In the genomic region with DNA sequence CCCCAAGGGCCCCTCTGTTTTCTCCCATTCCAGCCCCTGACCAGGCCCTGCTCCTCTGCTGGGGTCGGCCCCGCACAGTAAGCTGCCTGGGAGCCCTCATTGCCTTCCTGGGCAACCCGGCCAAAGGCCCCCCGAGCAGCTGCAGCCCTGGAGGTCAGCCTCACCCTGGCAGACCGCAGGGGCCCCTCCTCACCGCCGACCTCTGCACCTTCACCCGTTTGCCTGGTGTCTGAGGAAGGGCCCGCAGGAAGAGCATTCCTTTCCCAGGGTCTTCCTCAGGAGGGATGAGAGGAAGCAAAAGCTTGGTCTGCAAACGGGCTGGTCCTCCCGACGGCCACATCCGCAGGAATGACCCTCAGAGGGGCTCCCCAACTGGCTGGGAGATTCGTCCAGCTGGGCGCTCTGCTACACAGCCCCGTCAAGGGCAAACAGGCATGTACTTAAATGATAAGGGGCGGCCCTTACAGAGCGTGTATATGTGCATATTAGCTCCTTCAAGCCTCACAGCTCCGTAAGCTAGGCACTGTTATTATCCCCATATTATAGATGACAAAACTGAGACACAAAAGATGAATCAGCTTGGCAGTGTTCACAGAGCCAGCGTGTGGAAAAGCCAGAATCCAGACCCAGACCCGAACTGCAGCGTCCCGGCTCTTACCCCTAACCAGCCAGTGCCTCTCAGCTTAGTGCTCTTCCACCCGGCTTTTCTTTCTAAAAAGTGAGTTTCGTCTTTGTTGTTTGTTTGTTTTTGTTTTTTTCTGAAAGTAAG, we compare ENCODE assay signal across 1 cellular context.
TF ChIP-seq lines count a peak whose summit lies in the region.

No MANE protein-coding gene starts in this region.

TF ChIP-seq in GM23338, 12 proteins besides CTCF, POLR2A, EP300 and RAD21 (continued from another document):
- TF ChIP-seq, protein P1, sequence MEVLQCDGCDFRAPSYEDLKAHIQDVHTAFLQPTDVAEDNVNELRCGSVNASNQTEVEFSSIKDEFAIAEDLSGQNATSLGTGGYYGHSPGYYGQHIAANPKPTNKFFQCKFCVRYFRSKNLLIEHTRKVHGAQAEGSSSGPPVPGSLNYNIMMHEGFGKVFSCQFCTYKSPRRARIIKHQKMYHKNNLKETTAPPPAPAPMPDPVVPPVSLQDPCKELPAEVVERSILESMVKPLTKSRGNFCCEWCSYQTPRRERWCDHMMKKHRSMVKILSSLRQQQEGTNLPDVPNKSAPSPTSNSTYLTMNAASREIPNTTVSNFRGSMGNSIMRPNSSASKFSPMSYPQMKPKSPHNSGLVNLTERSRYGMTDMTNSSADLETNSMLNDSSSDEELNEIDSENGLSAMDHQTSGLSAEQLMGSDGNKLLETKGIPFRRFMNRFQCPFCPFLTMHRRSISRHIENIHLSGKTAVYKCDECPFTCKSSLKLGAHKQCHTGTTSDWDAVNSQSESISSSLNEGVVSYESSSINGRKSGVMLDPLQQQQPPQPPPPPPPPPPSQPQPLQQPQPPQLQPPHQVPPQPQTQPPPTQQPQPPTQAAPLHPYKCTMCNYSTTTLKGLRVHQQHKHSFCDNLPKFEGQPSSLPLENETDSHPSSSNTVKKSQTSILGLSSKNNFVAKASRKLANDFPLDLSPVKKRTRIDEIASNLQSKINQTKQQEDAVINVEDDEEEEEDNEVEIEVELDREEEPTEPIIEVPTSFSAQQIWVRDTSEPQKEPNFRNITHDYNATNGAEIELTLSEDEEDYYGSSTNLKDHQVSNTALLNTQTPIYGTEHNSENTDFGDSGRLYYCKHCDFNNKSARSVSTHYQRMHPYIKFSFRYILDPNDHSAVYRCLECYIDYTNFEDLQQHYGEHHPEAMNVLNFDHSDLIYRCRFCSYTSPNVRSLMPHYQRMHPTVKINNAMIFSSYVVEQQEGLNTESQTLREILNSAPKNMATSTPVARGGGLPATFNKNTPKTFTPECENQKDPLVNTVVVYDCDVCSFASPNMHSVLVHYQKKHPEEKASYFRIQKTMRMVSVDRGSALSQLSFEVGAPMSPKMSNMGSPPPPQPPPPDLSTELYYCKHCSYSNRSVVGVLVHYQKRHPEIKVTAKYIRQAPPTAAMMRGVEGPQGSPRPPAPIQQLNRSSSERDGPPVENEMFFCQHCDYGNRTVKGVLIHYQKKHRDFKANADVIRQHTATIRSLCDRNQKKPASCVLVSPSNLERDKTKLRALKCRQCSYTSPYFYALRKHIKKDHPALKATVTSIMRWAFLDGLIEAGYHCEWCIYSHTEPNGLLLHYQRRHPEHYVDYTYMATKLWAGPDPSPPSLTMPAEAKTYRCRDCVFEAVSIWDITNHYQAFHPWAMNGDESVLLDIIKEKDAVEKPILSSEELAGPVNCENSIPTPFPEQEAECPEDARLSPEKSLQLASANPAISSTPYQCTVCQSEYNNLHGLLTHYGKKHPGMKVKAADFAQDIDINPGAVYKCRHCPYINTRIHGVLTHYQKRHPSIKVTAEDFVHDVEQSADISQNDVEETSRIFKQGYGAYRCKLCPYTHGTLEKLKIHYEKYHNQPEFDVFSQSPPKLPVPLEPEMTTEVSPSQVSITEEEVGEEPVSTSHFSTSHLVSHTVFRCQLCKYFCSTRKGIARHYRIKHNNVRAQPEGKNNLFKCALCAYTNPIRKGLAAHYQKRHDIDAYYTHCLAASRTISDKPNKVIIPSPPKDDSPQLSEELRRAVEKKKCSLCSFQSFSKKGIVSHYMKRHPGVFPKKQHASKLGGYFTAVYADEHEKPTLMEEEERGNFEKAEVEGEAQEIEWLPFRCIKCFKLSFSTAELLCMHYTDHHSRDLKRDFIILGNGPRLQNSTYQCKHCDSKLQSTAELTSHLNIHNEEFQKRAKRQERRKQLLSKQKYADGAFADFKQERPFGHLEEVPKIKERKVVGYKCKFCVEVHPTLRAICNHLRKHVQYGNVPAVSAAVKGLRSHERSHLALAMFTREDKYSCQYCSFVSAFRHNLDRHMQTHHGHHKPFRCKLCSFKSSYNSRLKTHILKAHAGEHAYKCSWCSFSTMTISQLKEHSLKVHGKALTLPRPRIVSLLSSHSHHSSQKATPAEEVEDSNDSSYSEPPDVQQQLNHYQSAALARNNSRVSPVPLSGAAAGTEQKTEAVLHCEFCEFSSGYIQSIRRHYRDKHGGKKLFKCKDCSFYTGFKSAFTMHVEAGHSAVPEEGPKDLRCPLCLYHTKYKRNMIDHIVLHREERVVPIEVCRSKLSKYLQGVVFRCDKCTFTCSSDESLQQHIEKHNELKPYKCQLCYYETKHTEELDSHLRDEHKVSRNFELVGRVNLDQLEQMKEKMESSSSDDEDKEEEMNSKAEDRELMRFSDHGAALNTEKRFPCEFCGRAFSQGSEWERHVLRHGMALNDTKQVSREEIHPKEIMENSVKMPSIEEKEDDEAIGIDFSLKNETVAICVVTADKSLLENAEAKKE (CRISPR knock-in tag; IDR thresholded peaks at IDR 0.05) = no peak
- TF ChIP-seq POLR2AphosphoS5 (IDR thresholded peaks at IDR 0.05; ENCODE audit: low read depth) = no peak
- TF ChIP-seq, protein P2, sequence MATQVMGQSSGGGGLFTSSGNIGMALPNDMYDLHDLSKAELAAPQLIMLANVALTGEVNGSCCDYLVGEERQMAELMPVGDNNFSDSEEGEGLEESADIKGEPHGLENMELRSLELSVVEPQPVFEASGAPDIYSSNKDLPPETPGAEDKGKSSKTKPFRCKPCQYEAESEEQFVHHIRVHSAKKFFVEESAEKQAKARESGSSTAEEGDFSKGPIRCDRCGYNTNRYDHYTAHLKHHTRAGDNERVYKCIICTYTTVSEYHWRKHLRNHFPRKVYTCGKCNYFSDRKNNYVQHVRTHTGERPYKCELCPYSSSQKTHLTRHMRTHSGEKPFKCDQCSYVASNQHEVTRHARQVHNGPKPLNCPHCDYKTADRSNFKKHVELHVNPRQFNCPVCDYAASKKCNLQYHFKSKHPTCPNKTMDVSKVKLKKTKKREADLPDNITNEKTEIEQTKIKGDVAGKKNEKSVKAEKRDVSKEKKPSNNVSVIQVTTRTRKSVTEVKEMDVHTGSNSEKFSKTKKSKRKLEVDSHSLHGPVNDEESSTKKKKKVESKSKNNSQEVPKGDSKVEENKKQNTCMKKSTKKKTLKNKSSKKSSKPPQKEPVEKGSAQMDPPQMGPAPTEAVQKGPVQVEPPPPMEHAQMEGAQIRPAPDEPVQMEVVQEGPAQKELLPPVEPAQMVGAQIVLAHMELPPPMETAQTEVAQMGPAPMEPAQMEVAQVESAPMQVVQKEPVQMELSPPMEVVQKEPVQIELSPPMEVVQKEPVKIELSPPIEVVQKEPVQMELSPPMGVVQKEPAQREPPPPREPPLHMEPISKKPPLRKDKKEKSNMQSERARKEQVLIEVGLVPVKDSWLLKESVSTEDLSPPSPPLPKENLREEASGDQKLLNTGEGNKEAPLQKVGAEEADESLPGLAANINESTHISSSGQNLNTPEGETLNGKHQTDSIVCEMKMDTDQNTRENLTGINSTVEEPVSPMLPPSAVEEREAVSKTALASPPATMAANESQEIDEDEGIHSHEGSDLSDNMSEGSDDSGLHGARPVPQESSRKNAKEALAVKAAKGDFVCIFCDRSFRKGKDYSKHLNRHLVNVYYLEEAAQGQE (IDR thresholded peaks at IDR 0.05; ENCODE audit: unreplicated experiment) = no peak
- TF ChIP-seq CREB1 (CRISPR knock-in tag; IDR thresholded peaks at IDR 0.05; ENCODE audit: low read depth) = no peak
- TF ChIP-seq NANOG (IDR thresholded peaks at IDR 0.05; ENCODE audit: borderline replicate concordance) = no peak
- TF ChIP-seq STAT1 (IDR thresholded peaks at IDR 0.05; ENCODE audit: unreplicated experiment) = no peak
- no peak for TF ChIP-seq ZNF114 (CRISPR knock-in tag; IDR thresholded peaks at IDR 0.05)
